7 cellular contexts compared by ENCODE assay signal in the genomic region with DNA sequence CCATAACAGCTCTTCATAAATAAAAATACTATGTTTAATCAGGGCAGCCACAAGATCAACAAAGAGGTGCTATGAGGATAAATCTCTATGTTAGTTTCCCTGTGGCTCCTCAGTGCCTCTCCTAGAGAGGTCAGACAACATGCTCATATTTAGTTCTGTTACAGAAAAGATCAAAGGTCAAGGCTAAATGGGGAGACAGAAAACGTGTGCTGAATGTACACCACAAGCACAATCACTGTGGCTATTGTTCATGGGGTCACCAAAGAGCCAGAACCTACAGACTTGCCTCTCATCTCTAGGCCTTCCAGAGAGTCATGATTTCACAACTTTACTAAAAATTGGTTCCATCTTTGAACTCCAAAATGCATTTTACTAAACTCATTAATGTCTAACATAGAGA.
"Had no signal": no experiment of that assay in that cellular context is flagged by ENCODE, and none has a peak within 500 bp of the region (broad histone marks: within the 10 kb centered on the region; RNA-seq: fewer than 3 reads in every experiment).

No MANE protein-coding gene starts in this region.

- FAIRE-seq: HTR-8/SVneo, K562 had no signal

- H3K9ac ChIP-seq: KMS-11 had no signal

- H3K4me2 ChIP-seq: KMS-11 had no signal

- DNase-seq: IMR-90, KBM-7, KG1 had no signal

- H3K27ac ChIP-seq: HL-60, KMS-11 had no signal

- H3K4me3 ChIP-seq: K562 had no signal

- ATAC-seq: K562 had no signal
